1 cellular context compared by ENCODE assay signal in genomic region chr4:40763228-40763716, GRCh38.
TF ChIP-seq lines count a peak whose summit lies in the region.

No MANE protein-coding gene starts in this region.

TF ChIP-seq in GM12878, 131 proteins besides CTCF, POLR2A, EP300 and RAD21 (continued from another document):
- TF ChIP-seq NR2C1 (IDR thresholded peaks at IDR 0.05) (no peak), NFIC (IDR thresholded peaks at IDR 0.05; ENCODE audit: low read depth, low read length) (peak; percentile 97), IKZF2 (IDR thresholded peaks at IDR 0.05) (peak; percentile 99), NR2F1 (conservative IDR thresholded peaks at IDR 0.05) (peak; percentile 68; the same call in 1 of the 2 replicates), ZNF274 (IDR thresholded peaks at IDR 0.05; ENCODE audit: insufficient read depth, insufficient read length) (no peak), POU2F2 (IDR thresholded peaks at IDR 0.05; ENCODE audit: borderline replicate concordance, low read depth, low read length) (no peak), RB1 (IDR thresholded peaks at IDR 0.05; ENCODE audit: borderline replicate concordance) (no peak), TCF12 (IDR thresholded peaks at IDR 0.05; ENCODE audit: low read depth, low read length) (peak; percentile 93), PAX5 (IDR thresholded peaks at IDR 0.05; ENCODE audit: borderline replicate concordance, low read depth, low read length) (no peak), NFXL1 (IDR thresholded peaks at IDR 0.05; ENCODE audit: borderline replicate concordance) (no peak), YBX1 (IDR thresholded peaks at IDR 0.05) (no peak), RUNX3 (IDR thresholded peaks at IDR 0.05; ENCODE audit: low read length) (peak; percentile 98), RFX5 (IDR thresholded peaks at IDR 0.05; ENCODE audit: low read depth, low read length) (no peak), SKIL (IDR thresholded peaks at IDR 0.05; ENCODE audit: low read depth, poor library complexity, severe bottlenecking) (peak; percentile 87), REST (IDR thresholded peaks at IDR 0.05; ENCODE audit: low read depth, low read length) (no peak), CBX3 (IDR thresholded peaks at IDR 0.05; ENCODE audit: borderline replicate concordance, low read depth) (no peak), MEF2A (IDR thresholded peaks at IDR 0.05; ENCODE audit: insufficient read depth, low read depth, low read length) (no peak), PBX3 (IDR thresholded peaks at IDR 0.05; ENCODE audit: insufficient replicate concordance, low read depth, low read length) (no peak), EED (IDR thresholded peaks at IDR 0.05; ENCODE audit: low read depth) (peak; percentile 100), IRF4 (IDR thresholded peaks at IDR 0.05; ENCODE audit: low read depth, low read length) (peak; percentile 61), ZNF217 (IDR thresholded peaks at IDR 0.05) (no peak), CHD1 (IDR thresholded peaks at IDR 0.05; ENCODE audit: low read depth, low read length) (no peak)
